1 cellular context compared by ENCODE assay signal in the genomic region with DNA sequence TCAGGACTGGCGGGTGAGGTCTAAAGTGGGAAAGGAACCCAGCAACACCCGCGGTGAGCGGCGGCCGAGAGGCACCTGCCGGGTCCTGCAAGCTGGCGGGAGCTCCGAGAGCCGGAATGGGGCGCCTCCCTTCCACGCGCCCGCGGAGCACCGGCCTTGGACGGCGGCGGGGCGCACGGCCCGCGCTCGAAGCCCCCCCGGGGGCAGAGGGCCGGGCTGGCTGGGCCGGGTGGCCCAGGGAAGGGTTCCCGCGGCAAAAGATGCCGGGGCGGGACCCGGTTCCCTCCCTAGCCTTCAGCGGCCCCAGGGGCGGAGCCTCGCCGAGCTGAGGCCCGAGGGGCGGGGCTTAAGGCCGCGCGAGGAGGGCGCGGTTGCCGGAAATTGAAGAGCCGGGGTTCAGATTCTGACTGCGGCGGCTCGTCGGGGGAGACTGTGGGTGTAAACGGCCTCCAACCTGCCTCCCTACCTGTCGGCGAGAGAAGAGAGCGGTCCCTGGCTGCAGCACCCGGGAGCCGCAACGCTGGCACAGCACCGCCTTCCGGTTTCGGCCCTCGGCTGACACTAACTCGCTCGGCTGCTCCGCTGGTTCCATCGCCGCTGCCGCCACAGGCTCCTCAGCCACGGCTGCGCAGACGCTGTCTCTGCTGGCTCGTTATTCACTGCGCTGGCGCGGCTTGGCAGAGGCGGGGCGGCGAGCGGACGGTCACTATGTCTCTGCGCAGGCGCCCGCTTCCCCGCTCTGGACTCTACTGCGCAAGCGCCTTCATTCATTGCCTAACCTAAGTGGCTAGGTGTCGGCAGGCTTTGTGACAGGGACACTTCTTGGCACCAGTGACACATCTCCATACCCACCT.
A peak's percentile ranks its signal among the peaks of the same experiment; 100 is the strongest.
TF ChIP-seq lines count a peak whose summit lies in the region.

A gene (minus strand): TSS at position 643 of the 854 bp plus-strand sequence. CDS start 51 bp downstream, at position 592.

TF ChIP-seq in GM12878, 131 proteins besides CTCF, POLR2A, EP300 and RAD21 (continued from another document):
- TF ChIP-seq, protein P1, sequence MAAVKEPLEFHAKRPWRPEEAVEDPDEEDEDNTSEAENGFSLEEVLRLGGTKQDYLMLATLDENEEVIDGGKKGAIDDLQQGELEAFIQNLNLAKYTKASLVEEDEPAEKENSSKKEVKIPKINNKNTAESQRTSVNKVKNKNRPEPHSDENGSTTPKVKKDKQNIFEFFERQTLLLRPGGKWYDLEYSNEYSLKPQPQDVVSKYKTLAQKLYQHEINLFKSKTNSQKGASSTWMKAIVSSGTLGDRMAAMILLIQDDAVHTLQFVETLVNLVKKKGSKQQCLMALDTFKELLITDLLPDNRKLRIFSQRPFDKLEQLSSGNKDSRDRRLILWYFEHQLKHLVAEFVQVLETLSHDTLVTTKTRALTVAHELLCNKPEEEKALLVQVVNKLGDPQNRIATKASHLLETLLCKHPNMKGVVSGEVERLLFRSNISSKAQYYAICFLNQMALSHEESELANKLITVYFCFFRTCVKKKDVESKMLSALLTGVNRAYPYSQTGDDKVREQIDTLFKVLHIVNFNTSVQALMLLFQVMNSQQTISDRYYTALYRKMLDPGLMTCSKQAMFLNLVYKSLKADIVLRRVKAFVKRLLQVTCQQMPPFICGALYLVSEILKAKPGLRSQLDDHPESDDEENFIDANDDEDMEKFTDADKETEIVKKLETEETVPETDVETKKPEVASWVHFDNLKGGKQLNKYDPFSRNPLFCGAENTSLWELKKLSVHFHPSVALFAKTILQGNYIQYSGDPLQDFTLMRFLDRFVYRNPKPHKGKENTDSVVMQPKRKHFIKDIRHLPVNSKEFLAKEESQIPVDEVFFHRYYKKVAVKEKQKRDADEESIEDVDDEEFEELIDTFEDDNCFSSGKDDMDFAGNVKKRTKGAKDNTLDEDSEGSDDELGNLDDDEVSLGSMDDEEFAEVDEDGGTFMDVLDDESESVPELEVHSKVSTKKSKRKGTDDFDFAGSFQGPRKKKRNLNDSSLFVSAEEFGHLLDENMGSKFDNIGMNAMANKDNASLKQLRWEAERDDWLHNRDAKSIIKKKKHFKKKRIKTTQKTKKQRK (IDR thresholded peaks at IDR 0.05; ENCODE audit: low read depth, low read length), result no peak
- peak; percentile 93 for TF ChIP-seq POLR2AphosphoS2 (IDR thresholded peaks at IDR 0.05; ENCODE audit: low read depth, low read length)
- TF ChIP-seq RB1 (IDR thresholded peaks at IDR 0.05; ENCODE audit: borderline replicate concordance), result peak; percentile 66; the same call in 1 of the 2 replicates
- no peak for TF ChIP-seq BCL11A (IDR thresholded peaks at IDR 0.05; ENCODE audit: low read depth, low read length)
- TF ChIP-seq IRF4 (IDR thresholded peaks at IDR 0.05; ENCODE audit: low read depth, low read length), result no peak
- TF ChIP-seq, protein P2, sequence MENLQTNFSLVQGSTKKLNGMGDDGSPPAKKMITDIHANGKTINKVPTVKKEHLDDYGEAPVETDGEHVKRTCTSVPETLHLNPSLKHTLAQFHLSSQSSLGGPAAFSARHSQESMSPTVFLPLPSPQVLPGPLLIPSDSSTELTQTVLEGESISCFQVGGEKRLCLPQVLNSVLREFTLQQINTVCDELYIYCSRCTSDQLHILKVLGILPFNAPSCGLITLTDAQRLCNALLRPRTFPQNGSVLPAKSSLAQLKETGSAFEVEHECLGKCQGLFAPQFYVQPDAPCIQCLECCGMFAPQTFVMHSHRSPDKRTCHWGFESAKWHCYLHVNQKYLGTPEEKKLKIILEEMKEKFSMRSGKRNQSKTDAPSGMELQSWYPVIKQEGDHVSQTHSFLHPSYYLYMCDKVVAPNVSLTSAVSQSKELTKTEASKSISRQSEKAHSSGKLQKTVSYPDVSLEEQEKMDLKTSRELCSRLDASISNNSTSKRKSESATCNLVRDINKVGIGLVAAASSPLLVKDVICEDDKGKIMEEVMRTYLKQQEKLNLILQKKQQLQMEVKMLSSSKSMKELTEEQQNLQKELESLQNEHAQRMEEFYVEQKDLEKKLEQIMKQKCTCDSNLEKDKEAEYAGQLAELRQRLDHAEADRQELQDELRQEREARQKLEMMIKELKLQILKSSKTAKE (IDR thresholded peaks at IDR 0.05; ENCODE audit: low read depth, poor library complexity, severe bottlenecking), result no peak
- 0 out of 2 replicates have a peak, but pooled peaks have one; percentile 8 for TF ChIP-seq MEF2A (IDR thresholded peaks at IDR 0.05; ENCODE audit: insufficient read depth, low read depth, low read length)
- TF ChIP-seq PAX5 (IDR thresholded peaks at IDR 0.05; ENCODE audit: borderline replicate concordance, low read depth, low read length), result no peak
- TF ChIP-seq POLR2AphosphoS5 (IDR thresholded peaks at IDR 0.05; ENCODE audit: low read length), result peak; percentile 95
- TF ChIP-seq SMAD1 (IDR thresholded peaks at IDR 0.05; ENCODE audit: low read depth, partially characterized antibody), result no peak
- TF ChIP-seq, protein P3, sequence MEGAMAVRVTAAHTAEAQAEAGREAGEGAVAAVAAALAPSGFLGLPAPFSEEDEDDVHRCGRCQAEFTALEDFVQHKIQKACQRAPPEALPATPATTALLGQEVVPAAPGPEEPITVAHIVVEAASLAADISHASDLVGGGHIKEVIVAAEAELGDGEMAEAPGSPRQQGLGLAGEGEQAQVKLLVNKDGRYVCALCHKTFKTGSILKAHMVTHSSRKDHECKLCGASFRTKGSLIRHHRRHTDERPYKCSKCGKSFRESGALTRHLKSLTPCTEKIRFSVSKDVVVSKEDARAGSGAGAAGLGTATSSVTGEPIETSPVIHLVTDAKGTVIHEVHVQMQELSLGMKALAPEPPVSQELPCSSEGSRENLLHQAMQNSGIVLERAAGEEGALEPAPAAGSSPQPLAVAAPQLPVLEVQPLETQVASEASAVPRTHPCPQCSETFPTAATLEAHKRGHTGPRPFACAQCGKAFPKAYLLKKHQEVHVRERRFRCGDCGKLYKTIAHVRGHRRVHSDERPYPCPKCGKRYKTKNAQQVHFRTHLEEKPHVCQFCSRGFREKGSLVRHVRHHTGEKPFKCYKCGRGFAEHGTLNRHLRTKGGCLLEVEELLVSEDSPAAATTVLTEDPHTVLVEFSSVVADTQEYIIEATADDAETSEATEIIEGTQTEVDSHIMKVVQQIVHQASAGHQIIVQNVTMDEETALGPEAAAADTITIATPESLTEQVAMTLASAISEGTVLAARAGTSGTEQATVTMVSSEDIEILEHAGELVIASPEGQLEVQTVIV (IDR thresholded peaks at IDR 0.05; ENCODE audit: borderline replicate concordance, partially characterized antibody), result peak; percentile 74
- peak; percentile 81; the same call in 1 of the 2 replicates for TF ChIP-seq SMAD5 (IDR thresholded peaks at IDR 0.05; ENCODE audit: low read depth)
- no peak for TF ChIP-seq TBL1XR1 (IDR thresholded peaks at IDR 0.05; ENCODE audit: low read depth, low read length)
- TF ChIP-seq TARDBP (IDR thresholded peaks at IDR 0.05; ENCODE audit: borderline replicate concordance), result no peak; the same call in 1 of the 2 replicates
- TF ChIP-seq FOS (IDR thresholded peaks at IDR 0.05; ENCODE audit: borderline replicate concordance, extremely low read depth, insufficient read length), result no peak
- TF ChIP-seq HDGF (IDR thresholded peaks at IDR 0.05), result peak; percentile 96
